1 cellular context compared by ENCODE assay signal in genomic region chr22:20128902-20129746, GRCh38.
TF ChIP-seq lines count a peak whose summit lies in the region.

No MANE protein-coding gene starts in this region.

TF ChIP-seq in K562, 482 proteins besides CTCF, POLR2A, EP300 and RAD21 (continued from another document and continues in another):
- TF ChIP-seq FOXA3 (CRISPR knock-in tag; conservative IDR thresholded peaks at IDR 0.05 in 1 of 2, IDR thresholded peaks at IDR 0.05 in 1 of 2) = peak in 1 of 2 experiments; percentile 96; a peak in 2 of 4 replicates
- no peak for TF ChIP-seq FOXK1 (CRISPR knock-in tag; IDR thresholded peaks at IDR 0.05; ENCODE audit: borderline replicate concordance)
- 0 out of 2 replicates have a peak, but pooled peaks have one; percentile 26 for TF ChIP-seq ZNF408 (CRISPR knock-in tag; IDR thresholded peaks at IDR 0.05; ENCODE audit: low read depth)
- TF ChIP-seq FOXO4 (CRISPR knock-in tag; IDR thresholded peaks at IDR 0.05) = no peak
- peak; percentile 84 for TF ChIP-seq ELF4 (CRISPR knock-in tag; IDR thresholded peaks at IDR 0.05)
- TF ChIP-seq L3MBTL2 (IDR thresholded peaks at IDR 0.05) = peak; percentile 23; the same call in 1 of the 2 replicates
- TF ChIP-seq ZNF512 (tag; IDR thresholded peaks at IDR 0.05) = no peak
- peak; percentile 75; the same call in 1 of the 2 replicates for TF ChIP-seq NR4A1 (CRISPR knock-in tag; IDR thresholded peaks at IDR 0.05)
- TF ChIP-seq NR4A1 (tag; IDR thresholded peaks at IDR 0.05) = peak; percentile 64; the same call in 1 of the 2 replicates
- TF ChIP-seq E2F1 (CRISPR knock-in tag; IDR thresholded peaks at IDR 0.05) = peak; percentile 45; the same call in 1 of the 2 replicates
- TF ChIP-seq ZNF764 (CRISPR knock-in tag; IDR thresholded peaks at IDR 0.05; ENCODE audit: low read depth) = peak; percentile 79
- TF ChIP-seq BHLHE40 (IDR thresholded peaks at IDR 0.05; ENCODE audit: low read length) = peak; percentile 74; the same call in 1 of the 2 replicates
- peak; percentile 78 for TF ChIP-seq JUND (IDR thresholded peaks at IDR 0.05; ENCODE audit: borderline replicate concordance, low read depth, low read length)
- no peak; the same call in 2 of the 3 replicates for TF ChIP-seq JUND (tag; IDR thresholded peaks at IDR 0.05; ENCODE audit: borderline replicate concordance, low read depth, low read length)
- TF ChIP-seq ARID3A (IDR thresholded peaks at IDR 0.05; ENCODE audit: borderline replicate concordance, low read depth, low read length) = peak; percentile 53; the same call in 1 of the 2 replicates
- peak; percentile 99 for TF ChIP-seq DEAF1 (CRISPR knock-in tag; IDR thresholded peaks at IDR 0.05)
- peak; percentile 57; the same call in 1 of the 2 replicates for TF ChIP-seq ZNF583 (CRISPR knock-in tag; IDR thresholded peaks at IDR 0.05)
- TF ChIP-seq HNRNPH1 (optimal IDR thresholded peaks at IDR 0.05; ENCODE audit: low read depth, low read length) = no peak
- TF ChIP-seq ASH1L (IDR thresholded peaks at IDR 0.05; ENCODE audit: borderline replicate concordance, low read depth, partially characterized antibody) = no peak
- peak; percentile 87 for TF ChIP-seq TARDBP (IDR thresholded peaks at IDR 0.05)
- TF ChIP-seq ZNF586 (CRISPR knock-in tag; conservative IDR thresholded peaks at IDR 0.05) = peak; percentile 80; the same call in 1 of the 2 replicates
- TF ChIP-seq CREB5 (CRISPR knock-in tag; IDR thresholded peaks at IDR 0.05) = no peak
- TF ChIP-seq ARID2 (IDR thresholded peaks at IDR 0.05) = peak; percentile 86; the same call in 1 of the 2 replicates
- TF ChIP-seq TBL1XR1 (IDR thresholded peaks at IDR 0.05; ENCODE audit: low read length in 2 of 2) = peak; percentile 76 to 77; a peak in 3 of 4 replicates
- TF ChIP-seq CREB3L1 (IDR thresholded peaks at IDR 0.05; ENCODE audit: borderline replicate concordance, low read depth) = peak; percentile 28
- TF ChIP-seq HMG20A (CRISPR knock-in tag; conservative IDR thresholded peaks at IDR 0.05) = no peak
- TF ChIP-seq KLF6 (CRISPR knock-in tag; IDR thresholded peaks at IDR 0.05; ENCODE audit: borderline replicate concordance) = peak; percentile 73; the same call in 1 of the 2 replicates
- peak; percentile 13 for TF ChIP-seq HNRNPLL (IDR thresholded peaks at IDR 0.05; ENCODE audit: low read depth, low read length, poor library complexity, severe bottlenecking)
- peak; percentile 17; the same call in 1 of the 2 replicates for TF ChIP-seq ZBTB34 (CRISPR knock-in tag; IDR thresholded peaks at IDR 0.05)
- no peak for TF ChIP-seq RBM34 (IDR thresholded peaks at IDR 0.05; ENCODE audit: borderline replicate concordance, insufficient read depth, low read length)
- no peak for TF ChIP-seq WHSC1 (IDR thresholded peaks at IDR 0.05; ENCODE audit: low read length)
- no peak for TF ChIP-seq ELF2 (CRISPR knock-in tag; IDR thresholded peaks at IDR 0.05)
- peak; percentile 64; the same call in 1 of the 2 replicates for TF ChIP-seq MTA3 (IDR thresholded peaks at IDR 0.05; ENCODE audit: borderline replicate concordance)
- TF ChIP-seq SAP30 (IDR thresholded peaks at IDR 0.05; ENCODE audit: borderline replicate concordance, insufficient read depth, low read depth, low read length, poor library complexity, severe bottlenecking) = no peak
- peak in 1 of 2 experiments; percentile 69; a peak in 1 of 4 replicates for TF ChIP-seq TEAD1 (CRISPR knock-in tag; IDR thresholded peaks at IDR 0.05)
- TF ChIP-seq KDM4B (IDR thresholded peaks at IDR 0.05; ENCODE audit: borderline replicate concordance in 2 of 2, low read depth in 1 of 2) = peak in 1 of 2 experiments; percentile 59; a peak in 1 of 4 replicates
- TF ChIP-seq CC2D1A (IDR thresholded peaks at IDR 0.05) = peak; percentile 91
- peak; percentile 47 for TF ChIP-seq CHD4 (IDR thresholded peaks at IDR 0.05; ENCODE audit: insufficient read depth, insufficient replicate concordance, low read depth, low read length, poor library complexity, severe bottlenecking)
- no peak for TF ChIP-seq ZNF766 (CRISPR knock-in tag; conservative IDR thresholded peaks at IDR 0.05)
- peak; percentile 26; the same call in 1 of the 2 replicates for TF ChIP-seq TFE3 (CRISPR knock-in tag; IDR thresholded peaks at IDR 0.05)
- no peak for TF ChIP-seq PREB (CRISPR knock-in tag; IDR thresholded peaks at IDR 0.05)
- TF ChIP-seq E2F4 (CRISPR knock-in tag; IDR thresholded peaks at IDR 0.05; ENCODE audit: low read depth) = no peak
- 0 out of 2 replicates have a peak, but pooled peaks have one; percentile 30 for TF ChIP-seq ZNF707 (CRISPR knock-in tag; conservative IDR thresholded peaks at IDR 0.05)
- TF ChIP-seq RBBP5 (IDR thresholded peaks at IDR 0.05; ENCODE audit: borderline replicate concordance, insufficient read depth, low read length, poor library complexity, severe bottlenecking) = peak; percentile 63
